6 cellular contexts compared by ENCODE assay signal in genomic region chr16:31141489-31142108, GRCh38. TPM values are rescaled to one million over a fixed set of nuclear protein-coding genes. Genes with fewer than 3 reads are reported as not detected.
DNase-seq lines count a peak whose midpoint lies in the region; ATAC-seq and TF ChIP-seq lines count a peak whose summit lies in the region.

No MANE protein-coding gene starts in this region.

- peak overlapping the region; percentile 67 for H3K4me3 Mint-ChIP-seq in activated CD8-positive, alpha-beta T cell treated with anti-CD3 and anti-CD28 coated beads for 36 hours

- no peak for TF ChIP-seq CTCF in activated CD8-positive, alpha-beta T cell treated with anti-CD3 and anti-CD28 coated beads for 36 hours (IDR thresholded peaks at IDR 0.05)

- POLR2A ChIA-PET in activated CD8-positive, alpha-beta T cell treated with anti-CD3 and anti-CD28 coated beads for 36 hours (lab: Charles Lee) = interaction anchor here (0.6 to 5.0 kb wide), 15 partner anchors 8 to 188 kb away, joined by 3 to 59 read pairs (median 6); partner anchors contain the start of genes BCKDK, FUS, KAT8 and PYCARD

- H3K36me3 Mint-ChIP-seq in activated CD8-positive, alpha-beta T cell treated with anti-CD3 and anti-CD28 coated beads for 36 hours (ENCODE audit: low read depth) = no peaks in the 10 kb centered on the region

- intact Hi-C loops in activated CD8-positive, alpha-beta T cell treated with anti-CD3 and anti-CD28 coated beads for 36 hours (cut with micrococcal nuclease) = no loop called here

- peak overlapping the region; percentile 86 for H3K27ac ChIP-seq in layer of hippocampus (ENCODE audit: low read depth, low read length)

- no peaks in the 10 kb centered on the region for H3K9me3 Mint-ChIP-seq in activated CD8-positive, alpha-beta T cell treated with anti-CD3 and anti-CD28 coated beads for 36 hours

- H3K4me1 Mint-ChIP-seq in activated CD8-positive, alpha-beta T cell treated with anti-CD3 and anti-CD28 coated beads for 36 hours (ENCODE audit: low read depth) = peaks cover 7% of the 10 kb centered on the region

- H3K27me3 ChIP-seq in layer of hippocampus (ENCODE audit: control insufficient read depth, insufficient read depth, low read length) = no peaks in the 10 kb centered on the region

- peak; percentile 5 for ATAC-seq in GM21528 (IDR thresholded peaks at IDR 0.05; ENCODE audit: low FRiP score, unreplicated experiment)
- ATAC-seq in activated CD8-positive, alpha-beta T cell treated with anti-CD3 and anti-CD28 coated beads for 36 hours = no peak
- ATAC-seq in GM18505 (IDR thresholded peaks at IDR 0.05; ENCODE audit: unreplicated experiment) = no peak

- DNase-seq in activated CD8-positive, alpha-beta T cell treated with anti-CD3 and anti-CD28 coated beads for 36 hours = no peak
- DNase-seq in dermis blood vessel endothelial cell (no peak), NCI-H1105 (lab: John Stamatoyannopoulos, UW) (no peak)

- CTCF ChIA-PET in activated CD8-positive, alpha-beta T cell treated with anti-CD3 and anti-CD28 coated beads for 36 hours (lab: Charles Lee) = interaction anchor here (0.7 to 3.8 kb wide), 46 partner anchors 11 to 319 kb away, joined by 3 to 23 read pairs (median 6); partner anchors contain the start of genes BCKDK, FUS, HSD3B7 and KAT8

- peak overlapping the region; percentile 87 for H3K27ac Mint-ChIP-seq in activated CD8-positive, alpha-beta T cell treated with anti-CD3 and anti-CD28 coated beads for 36 hours

- H3K27me3 Mint-ChIP-seq in activated CD8-positive, alpha-beta T cell treated with anti-CD3 and anti-CD28 coated beads for 36 hours = no peaks in the 10 kb centered on the region

- no peak for TF ChIP-seq POLR2A in GM18505 (IDR thresholded peaks at IDR 0.05; ENCODE audit: borderline replicate concordance, extremely low read depth, insufficient read depth, insufficient read length)

RNA-seq across cellular contexts. Expression of gene PRSS8, which starts 6.1 kb away (rescaled TPM):
- not detected for total RNA-seq in activated CD8-positive, alpha-beta T cell treated with anti-CD3 and anti-CD28 coated beads for 36 hours
- not detected in 2 replicates for total RNA-seq in dermis blood vessel endothelial cell

RNA-seq across cellular contexts. Expression of gene PRSS36, which starts 8.3 kb away (rescaled TPM):
- total RNA-seq in activated CD8-positive, alpha-beta T cell treated with anti-CD3 and anti-CD28 coated beads for 36 hours = under 1 TPM; 0.18 to 0.72 TPM
- total RNA-seq in dermis blood vessel endothelial cell = 0.51 TPM in 1 of 2 replicates, not detected in the other

RNA-seq across cellular contexts. Expression of gene KAT8, which starts 24.1 kb away (rescaled TPM):
- 10 to 100 TPM; 55.6 to 58.7 TPM for total RNA-seq in activated CD8-positive, alpha-beta T cell treated with anti-CD3 and anti-CD28 coated beads for 36 hours
- 38.3 and 45.6 TPM in 2 replicates for total RNA-seq in dermis blood vessel endothelial cell

RNA-seq across cellular contexts. Expression of gene BCKDK, which starts 33.4 kb away (rescaled TPM):
- 10 to 100 TPM; 55.1 to 58.7 TPM for total RNA-seq in activated CD8-positive, alpha-beta T cell treated with anti-CD3 and anti-CD28 coated beads for 36 hours
- total RNA-seq in dermis blood vessel endothelial cell = 18.4 and 36.2 TPM in 2 replicates

RNA-seq across cellular contexts. Expression of gene FUS, which starts 38.3 kb away (rescaled TPM):
- total RNA-seq in activated CD8-positive, alpha-beta T cell treated with anti-CD3 and anti-CD28 coated beads for 36 hours = 100 to 1,000 TPM; 486 to 533 TPM
- 68.2 and 71.3 TPM in 2 replicates for total RNA-seq in dermis blood vessel endothelial cell
